Comparison of ENCODE assay signal across 11 cellular contexts in the genomic region with DNA sequence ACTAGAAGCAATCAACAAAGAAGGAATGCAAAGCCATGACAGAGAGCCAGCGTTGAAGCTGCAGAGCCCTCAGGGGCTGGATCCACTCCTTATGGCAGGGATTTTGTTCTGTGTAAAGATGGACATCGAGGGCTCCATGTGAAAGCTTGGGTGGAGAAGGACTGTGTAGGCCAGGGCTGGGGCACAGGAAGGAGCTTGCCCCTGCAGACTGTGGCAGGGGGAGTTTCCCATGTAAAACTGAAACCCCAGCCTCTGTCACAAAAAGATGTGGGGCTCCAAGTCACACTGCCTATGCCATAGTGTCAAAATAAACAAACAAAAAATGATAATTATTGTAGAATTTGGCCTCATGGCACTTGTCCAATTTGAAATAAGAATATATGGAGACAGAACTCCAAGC.
DNase-seq lines count a peak whose midpoint lies in the region; ATAC-seq and TF ChIP-seq lines count a peak whose summit lies in the region.
"Had no signal": no experiment of that assay in that cellular context is flagged by ENCODE, and none has a peak within 500 bp of the region (broad histone marks: within the 10 kb centered on the region; RNA-seq: fewer than 3 reads in every experiment).

No MANE protein-coding gene starts in this region.

- H3K4me3 Mint-ChIP-seq in CD4-positive, alpha-beta T cell, result no peak overlapping the region
- H3K4me3 Mint-ChIP-seq: activated CD4-positive, alpha-beta memory T cell treated with anti-CD3 and anti-CD28 coated beads, Interleukin-2, amount 10 ng/mL, durations not matched to agents 7 days and 5 days had no signal

- H3K9me3 Mint-ChIP-seq in CD4-positive, alpha-beta T cell, result peaks cover 7% of the 10 kb centered on the region
- H3K9me3 Mint-ChIP-seq: activated CD4-positive, alpha-beta memory T cell treated with anti-CD3 and anti-CD28 coated beads, Interleukin-2, amount 10 ng/mL, durations not matched to agents 7 days and 5 days had no signal

- DNase-seq in RWPE1 (ENCODE audit: low spot score) (no peak), A172 (ENCODE audit: low spot score) (no peak), NCI-H82 (lab: John Stamatoyannopoulos, UW) (no peak), NCI-H128 (lab: John Stamatoyannopoulos, UW; ENCODE audit: unreplicated experiment) (no peak)
- no peak for DNase-seq in CD4-positive, alpha-beta T cell
- DNase-seq: activated CD4-positive, alpha-beta memory T cell treated with anti-CD3 and anti-CD28 coated beads, Interleukin-2, amount 10 ng/mL, durations not matched to agents 7 days and 5 days; NCI-H748 treated with DMSO at 0.1 percent for 48 hours had no signal

- no peaks in the 10 kb centered on the region for H3K36me3 Mint-ChIP-seq in CD4-positive, alpha-beta T cell (ENCODE audit: low read depth)

- CTCF ChIA-PET in RWPE1 (lab: Yijun Ruan, JAX), result interaction anchor here (0.6 to 1.4 kb wide), 3 partner anchors 9 to 1229 kb away, joined by 3 to 6 read pairs (median 5); no protein-coding TSS in a partner anchor
- CTCF ChIA-PET in CD4-positive, alpha-beta T cell (lab: Charles Lee), result no interaction called here

- intact Hi-C loops in CD4-positive, alpha-beta T cell (cut with DNase I, micrococcal nuclease), result no loop called here

- peak; percentile 77 for ATAC-seq in GM18508 (IDR thresholded peaks at IDR 0.05; ENCODE audit: insufficient read depth, unreplicated experiment)
- ATAC-seq in GM19467 (IDR thresholded peaks at IDR 0.05; ENCODE audit: unreplicated experiment), result peak; percentile 72
- ATAC-seq in HG02981 (IDR thresholded peaks at IDR 0.05; ENCODE audit: unreplicated experiment), result peak; percentile 63
- ATAC-seq in CD4-positive, alpha-beta T cell (ENCODE audit: poor library complexity), result no peak

- H3K27me3 Mint-ChIP-seq in CD4-positive, alpha-beta T cell, result no peaks in the 10 kb centered on the region

- no peak overlapping the region for H3K27ac Mint-ChIP-seq in CD4-positive, alpha-beta T cell
- H3K27ac Mint-ChIP-seq: activated CD4-positive, alpha-beta memory T cell treated with anti-CD3 and anti-CD28 coated beads, Interleukin-2, amount 10 ng/mL, durations not matched to agents 7 days and 5 days had no signal

- H3K4me1 Mint-ChIP-seq in CD4-positive, alpha-beta T cell (ENCODE audit: low read depth), result no peaks in the 10 kb centered on the region

- POLR2A ChIA-PET in RWPE1 (lab: Yijun Ruan, JAX; ENCODE audit: low non-redundant PET), result interaction anchor here (0.6 kb wide), 1 partner anchor 468 kb away, joined by 8 read pairs; no protein-coding TSS in a partner anchor
- POLR2A ChIA-PET in CD4-positive, alpha-beta T cell (lab: Charles Lee), result no interaction called here

- H3K9me3 ChIP-seq in CD4-positive, alpha-beta T cell (ENCODE audit: control insufficient read depth, low read length), result no peaks in the 10 kb centered on the region
- H3K9me3 ChIP-seq: BLaER1 had no signal

- H3K27me3 ChIP-seq in CD4-positive, alpha-beta T cell (ENCODE audit: control insufficient read depth, insufficient read depth, low read length), result no peaks in the 10 kb centered on the region
- H3K27me3 ChIP-seq: BLaER1 had no signal

- peak overlapping the region; percentile 63 for H3K27ac ChIP-seq in RWPE1
- no peak overlapping the region for H3K27ac ChIP-seq in CD4-positive, alpha-beta T cell (ENCODE audit: low read depth, low read length)
- H3K27ac ChIP-seq: BLaER1 had no signal

- no peak for TF ChIP-seq CTCF in RWPE1 (conservative IDR thresholded peaks at IDR 0.05; ENCODE audit: low read depth)
- no peak for TF ChIP-seq CTCF in CD4-positive, alpha-beta T cell (IDR thresholded peaks at IDR 0.05)
